Comparison of ENCODE assay signal across 8 cellular contexts in genomic region chr2:45652090-45653050, GRCh38. TPM values are rescaled to one million over a fixed set of nuclear protein-coding genes. Genes with fewer than 3 reads are reported as not detected.
DNase-seq lines count a peak whose midpoint lies in the region; ATAC-seq and TF ChIP-seq lines count a peak whose summit lies in the region.

No MANE protein-coding gene starts in this region.

- peak; percentile 12 for DNase-seq in activated T-cell treated with anti-CD3 and anti-CD28 coated beads for 1 hour (ENCODE audit: low read depth)
- DNase-seq in activated T-cell treated with anti-CD3 and anti-CD28 coated beads for 4 hours = no peak
- peak; percentile 44 for DNase-seq in SK-MEL-5 (ENCODE audit: low read depth, low spot score)
- DNase-seq in astrocyte of the cerebellum (ENCODE audit: low read depth) = no peak
- DNase-seq in sciatic nerve (ENCODE audit: low spot score) = peak; percentile 73
- no peak for DNase-seq in NCI-H1436 treated with DMSO at 0.1 percent for 48 hours (lab: John Stamatoyannopoulos, UW)

- H3K36me3 ChIP-seq in iPS-15b (ENCODE audit: control insufficient read depth, insufficient read depth, low read length) = no peaks in the 10 kb centered on the region

- H3K9ac ChIP-seq in iPS-15b (ENCODE audit: low read depth, low read length) = no peak overlapping the region

- H3K4me3 ChIP-seq in astrocyte of the cerebellum (ENCODE audit: low read depth, low read length) (peak overlapping the region; percentile 53), iPS-15b (ENCODE audit: low read depth, low read length) (peak overlapping the region; percentile 55)

- intact Hi-C loops in sciatic nerve (cut with DNase I) = no loop called here

- in situ Hi-C loops in SK-MEL-5 (cut with HindIII; ENCODE audit: low pct_unique_long_range_greater_than_20kb, low sequenced_read_pairs) = no loop called here
- in situ Hi-C loops in astrocyte of the cerebellum (cut with HindIII; ENCODE audit: low sequenced_read_pairs) = no loop called here

- peaks cover 2% of the 10 kb centered on the region for H3K4me1 ChIP-seq in iPS-15b (ENCODE audit: control insufficient read depth, insufficient read depth, low read length)

- H3K9me3 ChIP-seq in iPS-15b (ENCODE audit: control insufficient read depth, insufficient read depth, low read length) = no peaks in the 10 kb centered on the region

- ATAC-seq in sciatic nerve (peak; percentile 21), GM21423 (IDR thresholded peaks at IDR 0.05; ENCODE audit: unreplicated experiment) (no peak)

- no peak for TF ChIP-seq CTCF in astrocyte of the cerebellum (IDR thresholded peaks at IDR 0.05; ENCODE audit: low read depth, low read length, missing control alignments)

- H3K27me3 ChIP-seq in iPS-15b (ENCODE audit: control insufficient read depth, insufficient read depth, low read length) = peaks cover 67% of the 10 kb centered on the region

RNA-seq across cellular contexts. Expression of gene PRKCE, which starts 0.9 kb away (rescaled TPM):
- 22.9 and 24.6 TPM in 2 replicates for total RNA-seq in SK-MEL-5 (2014; rRNA removed; shearing (Covaris generic))
- polyA plus RNA-seq in SK-MEL-5 (2015; cell fraction: cytosol; rRNA removed) = 12.8 and 16.7 TPM in 2 replicates
- polyA plus RNA-seq in SK-MEL-5 (2015; cell fraction: nucleus; rRNA removed) = 26.4 and 34.4 TPM in 2 replicates
- 30.5 TPM for total RNA-seq in sciatic nerve

RNA-seq across cellular contexts. Expression of gene SRBD1, which starts 41.3 kb away (rescaled TPM):
- 23.2 and 31.2 TPM in 2 replicates for total RNA-seq in SK-MEL-5 (2014; rRNA removed; shearing (Covaris generic))
- polyA plus RNA-seq in SK-MEL-5 (2015; cell fraction: cytosol; rRNA removed) = 10.0 and 12.9 TPM in 2 replicates
- polyA plus RNA-seq in SK-MEL-5 (2015; cell fraction: nucleus; rRNA removed) = 6.8 and 7.4 TPM in 2 replicates
- 22.5 TPM for total RNA-seq in sciatic nerve

Comparison
In these comparisons a context has a peak if more than half of its experiments do, and no peak if none do; other contexts are left out.
1. DNase-seq: peak in activated T-cell treated with anti-CD3 and anti-CD28 coated beads for 1 hour (single experiment), SK-MEL-5 (single experiment) and sciatic nerve (single experiment); none in activated T-cell treated with anti-CD3 and anti-CD28 coated beads for 4 hours (single experiment), astrocyte of the cerebellum (single experiment) and NCI-H1436 treated with DMSO at 0.1 percent for 48 hours (single experiment).